Comparison of ENCODE assay signal across 10 cellular contexts in the genomic region with DNA sequence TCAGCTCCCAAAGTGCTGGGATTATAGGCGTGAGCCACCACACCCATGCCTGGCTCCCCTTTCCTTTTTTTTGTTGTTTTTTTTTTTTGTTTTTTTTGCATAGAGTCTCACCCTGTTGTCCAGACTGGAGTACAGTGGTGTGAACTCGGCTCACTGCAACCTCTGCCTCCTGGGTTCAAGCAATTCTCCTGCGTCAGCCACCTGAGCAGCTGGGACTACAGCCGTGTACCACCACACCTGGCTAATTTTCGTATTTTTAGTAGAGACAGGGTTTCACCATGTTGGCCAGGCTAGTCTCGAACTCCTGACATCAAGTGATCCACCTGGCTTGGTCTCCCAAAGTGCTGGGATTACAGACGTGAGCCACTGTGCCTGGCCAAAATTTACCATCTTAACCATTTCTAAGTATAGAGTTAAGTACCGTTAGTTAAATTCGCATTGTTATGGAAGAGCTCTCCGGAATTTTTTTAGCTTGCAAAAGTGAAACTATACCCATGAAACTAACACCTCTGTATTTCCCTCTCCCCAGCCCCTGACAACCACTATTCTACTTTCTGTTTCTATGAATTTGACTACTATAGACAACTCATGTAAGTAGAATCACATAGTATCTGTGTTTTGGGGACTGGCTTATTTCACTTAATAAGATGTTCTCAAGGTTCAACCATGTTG.
DNase-seq lines count a peak whose midpoint lies in the region; ATAC-seq and TF ChIP-seq lines count a peak whose summit lies in the region.
"Had no signal": no experiment of that assay in that cellular context is flagged by ENCODE, and none has a peak within 500 bp of the region (broad histone marks: within the 10 kb centered on the region; RNA-seq: fewer than 3 reads in every experiment).

No MANE protein-coding gene starts in this region.

- H3K27me3 ChIP-seq in psoas muscle (ENCODE audit: insufficient read depth in 3 of 3, low read length in 2 of 3) = no peaks in the 10 kb centered on the region
- H3K27me3 ChIP-seq: ovary had no signal

- peaks cover 32% of the 10 kb centered on the region for H3K4me1 Mint-ChIP-seq in activated CD8-positive, alpha-beta memory T cell treated with anti-CD3 and anti-CD28 coated beads, Interleukin-2, amount 10 ng/mL, durations not matched to agents 7 days and 5 days
- H3K4me1 Mint-ChIP-seq in stimulated activated memory B cell treated with anti-CD40 and anti-IgM and Interleukin-4, amounts not matched to agents 10 μg/mL and 1 μg/mL and 100 μg/mL, for 72 hours = peaks cover 16% of the 10 kb centered on the region

- CTCF ChIA-PET in activated CD8-positive, alpha-beta memory T cell treated with anti-CD3 and anti-CD28 coated beads, Interleukin-2, amount 10 ng/mL, durations not matched to agents 7 days and 5 days (lab: Charles Lee) = interaction anchor here (1.0 to 4.6 kb wide), 5 partner anchors 22 to 88 kb away, joined by 3 to 34 read pairs (median 10); a partner anchor contains a TSS

- 79 to 86% (median 83%) methylated on average over 10 of the region's 10 CpGs for WGBS in psoas muscle, 3 donors

- peaks cover 6% of the 10 kb centered on the region for H3K36me3 Mint-ChIP-seq in activated CD8-positive, alpha-beta memory T cell treated with anti-CD3 and anti-CD28 coated beads, Interleukin-2, amount 10 ng/mL, durations not matched to agents 7 days and 5 days
- no peaks in the 10 kb centered on the region for H3K36me3 Mint-ChIP-seq in stimulated activated memory B cell treated with anti-CD40 and anti-IgM and Interleukin-4, amounts not matched to agents 10 μg/mL and 1 μg/mL and 100 μg/mL, for 72 hours
- H3K36me3 Mint-ChIP-seq: WTC11 had no signal

- H3K4me3 Mint-ChIP-seq in activated CD8-positive, alpha-beta memory T cell treated with anti-CD3 and anti-CD28 coated beads, Interleukin-2, amount 10 ng/mL, durations not matched to agents 7 days and 5 days = peak overlapping the region; percentile 72
- peak overlapping the region; percentile 66 for H3K4me3 Mint-ChIP-seq in stimulated activated memory B cell treated with anti-CD40 and anti-IgM and Interleukin-4, amounts not matched to agents 10 μg/mL and 1 μg/mL and 100 μg/mL, for 72 hours
- H3K4me3 Mint-ChIP-seq: WTC11 had no signal

- no peaks in the 10 kb centered on the region for H3K4me1 ChIP-seq in psoas muscle

- peak overlapping the region; percentile 79 for H3K27ac Mint-ChIP-seq in activated CD8-positive, alpha-beta memory T cell treated with anti-CD3 and anti-CD28 coated beads, Interleukin-2, amount 10 ng/mL, durations not matched to agents 7 days and 5 days
- peak overlapping the region; percentile 77 for H3K27ac Mint-ChIP-seq in stimulated activated memory B cell treated with anti-CD40 and anti-IgM and Interleukin-4, amounts not matched to agents 10 μg/mL and 1 μg/mL and 100 μg/mL, for 72 hours
- H3K27ac Mint-ChIP-seq: WTC11 had no signal

- H3K4me3 ChIP-seq in psoas muscle = no peak overlapping the region
- H3K4me3 ChIP-seq: ovary had no signal

- intact Hi-C loops in psoas muscle (cut with DNase I) = no loop called here

- no peak overlapping the region for H3K27ac ChIP-seq in psoas muscle
- H3K27ac ChIP-seq: ovary had no signal

- H3K36me3 ChIP-seq in psoas muscle (ENCODE audit: insufficient read depth in 1 of 2, low read depth in 1 of 2) = no peaks in the 10 kb centered on the region
- H3K36me3 ChIP-seq: ovary had no signal

- H3K9me3 ChIP-seq in psoas muscle = no peaks in the 10 kb centered on the region
- H3K9me3 ChIP-seq: ovary had no signal

- peak; percentile 47 for DNase-seq in activated CD8-positive, alpha-beta memory T cell treated with anti-CD3 and anti-CD28 coated beads, Interleukin-2, amount 10 ng/mL, durations not matched to agents 7 days and 5 days
- no peak for DNase-seq in activated CD8-positive, alpha-beta memory T cell treated with anti-CD3 and anti-CD28 coated beads, Interleukin-2, amount 50 U/mL, for 48 hours
- DNase-seq in OCI-M1 (lab: John Stamatoyannopoulos, UW) (peak; percentile 71), psoas muscle (no peak), ecto neural progenitor cell (ENCODE audit: low spot score) (no peak), superior temporal gyrus (ENCODE audit: extremely low spot score) (no peak)
- DNase-seq: ovary had no signal

- peaks cover 32% of the 10 kb centered on the region for H3K27me3 Mint-ChIP-seq in activated CD8-positive, alpha-beta memory T cell treated with anti-CD3 and anti-CD28 coated beads, Interleukin-2, amount 10 ng/mL, durations not matched to agents 7 days and 5 days
- H3K27me3 Mint-ChIP-seq in stimulated activated memory B cell treated with anti-CD40 and anti-IgM and Interleukin-4, amounts not matched to agents 10 μg/mL and 1 μg/mL and 100 μg/mL, for 72 hours = no peaks in the 10 kb centered on the region

- ATAC-seq in activated CD8-positive, alpha-beta memory T cell treated with anti-CD3 and anti-CD28 coated beads, Interleukin-2, amount 10 ng/mL, durations not matched to agents 7 days and 5 days = peak; percentile 97
- ATAC-seq in HG02870 (IDR thresholded peaks at IDR 0.05; ENCODE audit: unreplicated experiment) (peak; percentile 81), psoas muscle (no peak)
- ATAC-seq in stimulated activated memory B cell treated with anti-CD40 and anti-IgM and Interleukin-4, amounts not matched to agents 10 μg/mL and 1 μg/mL and 100 μg/mL, for 72 hours = peak; percentile 93
- ATAC-seq: WTC11 had no signal

- TF ChIP-seq CTCF in psoas muscle (IDR thresholded peaks at IDR 0.05) = no peak

- H3K9me3 Mint-ChIP-seq in activated CD8-positive, alpha-beta memory T cell treated with anti-CD3 and anti-CD28 coated beads, Interleukin-2, amount 10 ng/mL, durations not matched to agents 7 days and 5 days (ENCODE audit: low read depth) = no peaks in the 10 kb centered on the region
- H3K9me3 Mint-ChIP-seq in stimulated activated memory B cell treated with anti-CD40 and anti-IgM and Interleukin-4, amounts not matched to agents 10 μg/mL and 1 μg/mL and 100 μg/mL, for 72 hours = no peaks in the 10 kb centered on the region

Comparison
In these comparisons a context has a peak if more than half of its experiments do, and no peak if none do; other contexts are left out.
1. DNase-seq: peak in activated CD8-positive, alpha-beta memory T cell treated with anti-CD3 and anti-CD28 coated beads, Interleukin-2, amount 10 ng/mL, durations not matched to agents 7 days and 5 days (single experiment) and OCI-M1 (single experiment); none in activated CD8-positive, alpha-beta memory T cell treated with anti-CD3 and anti-CD28 coated beads, Interleukin-2, amount 50 U/mL, for 48 hours (single experiment), psoas muscle (0 of 2), ecto neural progenitor cell (single experiment) and superior temporal gyrus (single experiment).
2. ATAC-seq: peak in activated CD8-positive, alpha-beta memory T cell treated with anti-CD3 and anti-CD28 coated beads, Interleukin-2, amount 10 ng/mL, durations not matched to agents 7 days and 5 days (single experiment), HG02870 (single experiment) and stimulated activated memory B cell treated with anti-CD40 and anti-IgM and Interleukin-4, amounts not matched to agents 10 μg/mL and 1 μg/mL and 100 μg/mL, for 72 hours (single experiment); none in psoas muscle (0 of 4).